3 cellular contexts compared by ENCODE assay signal in genomic region chr1:17728123-17728522, GRCh38.
TF ChIP-seq lines count a peak whose summit lies in the region.

No MANE protein-coding gene starts in this region.

TF ChIP-seq in SK-N-SH, 30 proteins besides CTCF, POLR2A, EP300 and RAD21 (continues in another document):
- TF ChIP-seq FOXM1 (IDR thresholded peaks at IDR 0.05; ENCODE audit: low read depth) (no peak), REST (IDR thresholded peaks at IDR 0.05; ENCODE audit: low read depth, low read length) (no peak), EZH2phosphoT487 (IDR thresholded peaks at IDR 0.05; ENCODE audit: borderline replicate concordance, low read depth) (no peak), RXRA (IDR thresholded peaks at IDR 0.05; ENCODE audit: borderline replicate concordance, low read depth) (no peak), YY1 (IDR thresholded peaks at IDR 0.05; ENCODE audit: low read depth) (no peak), GATA2 (CRISPR knock-in tag; IDR thresholded peaks at IDR 0.05) (no peak), MXI1 (IDR thresholded peaks at IDR 0.05; ENCODE audit: low read depth, low read length) (no peak), TEAD4 (IDR thresholded peaks at IDR 0.05; ENCODE audit: borderline replicate concordance, insufficient read depth) (no peak), SIN3A (IDR thresholded peaks at IDR 0.05; ENCODE audit: borderline replicate concordance, low read depth, low read length) (no peak)
- TF ChIP-seq, protein P1, sequence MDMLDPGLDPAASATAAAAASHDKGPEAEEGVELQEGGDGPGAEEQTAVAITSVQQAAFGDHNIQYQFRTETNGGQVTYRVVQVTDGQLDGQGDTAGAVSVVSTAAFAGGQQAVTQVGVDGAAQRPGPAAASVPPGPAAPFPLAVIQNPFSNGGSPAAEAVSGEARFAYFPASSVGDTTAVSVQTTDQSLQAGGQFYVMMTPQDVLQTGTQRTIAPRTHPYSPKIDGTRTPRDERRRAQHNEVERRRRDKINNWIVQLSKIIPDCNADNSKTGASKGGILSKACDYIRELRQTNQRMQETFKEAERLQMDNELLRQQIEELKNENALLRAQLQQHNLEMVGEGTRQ (IDR thresholded peaks at IDR 0.05; ENCODE audit: borderline replicate concordance, low read depth, low read length) = no peak
- TF ChIP-seq, protein P2, sequence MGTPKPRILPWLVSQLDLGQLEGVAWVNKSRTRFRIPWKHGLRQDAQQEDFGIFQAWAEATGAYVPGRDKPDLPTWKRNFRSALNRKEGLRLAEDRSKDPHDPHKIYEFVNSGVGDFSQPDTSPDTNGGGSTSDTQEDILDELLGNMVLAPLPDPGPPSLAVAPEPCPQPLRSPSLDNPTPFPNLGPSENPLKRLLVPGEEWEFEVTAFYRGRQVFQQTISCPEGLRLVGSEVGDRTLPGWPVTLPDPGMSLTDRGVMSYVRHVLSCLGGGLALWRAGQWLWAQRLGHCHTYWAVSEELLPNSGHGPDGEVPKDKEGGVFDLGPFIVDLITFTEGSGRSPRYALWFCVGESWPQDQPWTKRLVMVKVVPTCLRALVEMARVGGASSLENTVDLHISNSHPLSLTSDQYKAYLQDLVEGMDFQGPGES (IDR thresholded peaks at IDR 0.05; ENCODE audit: low read depth, low read length) = no peak
- TF ChIP-seq, protein P3, sequence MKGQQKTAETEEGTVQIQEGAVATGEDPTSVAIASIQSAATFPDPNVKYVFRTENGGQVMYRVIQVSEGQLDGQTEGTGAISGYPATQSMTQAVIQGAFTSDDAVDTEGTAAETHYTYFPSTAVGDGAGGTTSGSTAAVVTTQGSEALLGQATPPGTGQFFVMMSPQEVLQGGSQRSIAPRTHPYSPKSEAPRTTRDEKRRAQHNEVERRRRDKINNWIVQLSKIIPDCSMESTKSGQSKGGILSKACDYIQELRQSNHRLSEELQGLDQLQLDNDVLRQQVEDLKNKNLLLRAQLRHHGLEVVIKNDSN (IDR thresholded peaks at IDR 0.05; ENCODE audit: borderline replicate concordance, low read depth) = no peak

TF ChIP-seq in SK-N-SH treated with all-trans-retinoic acid at 6 μM for 48 hours, 23 proteins besides CTCF, POLR2A, EP300 and RAD21:
- TF ChIP-seq RARB (CRISPR knock-in tag; IDR thresholded peaks at IDR 0.05) (no peak), POU6F1 (CRISPR knock-in tag; IDR thresholded peaks at IDR 0.05; ENCODE audit: borderline replicate concordance, low read depth) (no peak), SNAI2 (CRISPR knock-in tag; IDR thresholded peaks at IDR 0.05) (no peak)
- TF ChIP-seq, protein P4, sequence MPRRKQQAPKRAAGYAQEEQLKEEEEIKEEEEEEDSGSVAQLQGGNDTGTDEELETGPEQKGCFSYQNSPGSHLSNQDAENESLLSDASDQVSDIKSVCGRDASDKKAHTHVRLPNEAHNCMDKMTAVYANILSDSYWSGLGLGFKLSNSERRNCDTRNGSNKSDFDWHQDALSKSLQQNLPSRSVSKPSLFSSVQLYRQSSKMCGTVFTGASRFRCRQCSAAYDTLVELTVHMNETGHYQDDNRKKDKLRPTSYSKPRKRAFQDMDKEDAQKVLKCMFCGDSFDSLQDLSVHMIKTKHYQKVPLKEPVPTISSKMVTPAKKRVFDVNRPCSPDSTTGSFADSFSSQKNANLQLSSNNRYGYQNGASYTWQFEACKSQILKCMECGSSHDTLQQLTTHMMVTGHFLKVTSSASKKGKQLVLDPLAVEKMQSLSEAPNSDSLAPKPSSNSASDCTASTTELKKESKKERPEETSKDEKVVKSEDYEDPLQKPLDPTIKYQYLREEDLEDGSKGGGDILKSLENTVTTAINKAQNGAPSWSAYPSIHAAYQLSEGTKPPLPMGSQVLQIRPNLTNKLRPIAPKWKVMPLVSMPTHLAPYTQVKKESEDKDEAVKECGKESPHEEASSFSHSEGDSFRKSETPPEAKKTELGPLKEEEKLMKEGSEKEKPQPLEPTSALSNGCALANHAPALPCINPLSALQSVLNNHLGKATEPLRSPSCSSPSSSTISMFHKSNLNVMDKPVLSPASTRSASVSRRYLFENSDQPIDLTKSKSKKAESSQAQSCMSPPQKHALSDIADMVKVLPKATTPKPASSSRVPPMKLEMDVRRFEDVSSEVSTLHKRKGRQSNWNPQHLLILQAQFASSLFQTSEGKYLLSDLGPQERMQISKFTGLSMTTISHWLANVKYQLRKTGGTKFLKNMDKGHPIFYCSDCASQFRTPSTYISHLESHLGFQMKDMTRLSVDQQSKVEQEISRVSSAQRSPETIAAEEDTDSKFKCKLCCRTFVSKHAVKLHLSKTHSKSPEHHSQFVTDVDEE (CRISPR knock-in tag; IDR thresholded peaks at IDR 0.05) = no peak

TF ChIP-seq in H1, 55 proteins besides CTCF, POLR2A, EP300 and RAD21:
- TF ChIP-seq ATF3 (IDR thresholded peaks at IDR 0.05; ENCODE audit: insufficient read depth, low read depth, low read length) = no peak
- no peak for TF ChIP-seq GABPA (IDR thresholded peaks at IDR 0.05; ENCODE audit: borderline replicate concordance, insufficient read depth, low read length)
- TF ChIP-seq BCL11A (IDR thresholded peaks at IDR 0.05; ENCODE audit: low read depth in 2 of 2, low read length in 2 of 2) = no peak
- no peak for TF ChIP-seq NANOG (IDR thresholded peaks at IDR 0.05; ENCODE audit: insufficient read depth, low read depth, low read length, poor library complexity, severe bottlenecking)
- no peak for TF ChIP-seq CTBP2 (IDR thresholded peaks at IDR 0.05; ENCODE audit: borderline replicate concordance, insufficient read depth, insufficient read length, low read length)
- TF ChIP-seq POLR2AphosphoS5 (IDR thresholded peaks at IDR 0.05; ENCODE audit: low read depth, low read length) = no peak
- no peak for TF ChIP-seq RFX5 (IDR thresholded peaks at IDR 0.05; ENCODE audit: borderline replicate concordance, low read depth, low read length)
- TF ChIP-seq YY1 (IDR thresholded peaks at IDR 0.05; ENCODE audit: low read depth, low read length) = no peak
